In genomic region chr1:203860396-203860951, GRCh38 we compare ENCODE assay signal across 9 cellular contexts. TPM values are rescaled to one million over a fixed set of nuclear protein-coding genes. Genes with fewer than 3 reads are reported as not detected.
DNase-seq lines count a peak whose midpoint lies in the region; ATAC-seq and TF ChIP-seq lines count a peak whose summit lies in the region.
"Had no signal": no experiment of that assay in that cellular context is flagged by ENCODE, and none has a peak within 500 bp of the region (broad histone marks: within the 10 kb centered on the region; RNA-seq: fewer than 3 reads in every experiment).

No MANE protein-coding gene starts in this region.

- H3K4me1 Mint-ChIP-seq in Caco-2 (ENCODE audit: low read depth, unreplicated experiment): peaks cover 6% of the 10 kb centered on the region
- peaks cover 41% of the 10 kb centered on the region for H3K4me1 Mint-ChIP-seq in brain
- peaks cover 34% of the 10 kb centered on the region for H3K4me1 Mint-ChIP-seq in mesothelial cell of epicardium

- H3K36me3 ChIP-seq in Caco-2 (ENCODE audit: control insufficient read depth, insufficient read depth, low read length): peaks cover 1% of the 10 kb centered on the region

- intact Hi-C loops in Caco-2 (cut with micrococcal nuclease; ENCODE audit: unreplicated experiment): loop anchor here (5.0 kb wide), 2 partner anchors 352 to 502 kb away; partner anchors contain the start of gene GOLT1A

- H3K4me3 ChIP-seq in Caco-2 (ENCODE audit: low read depth, low read length): peak overlapping the region; percentile 30

- H3K9me3 Mint-ChIP-seq in Caco-2 (ENCODE audit: unreplicated experiment): no peaks in the 10 kb centered on the region
- peaks cover 0 to 6% (median 0%) of the 10 kb centered on the region in 5 experiments for H3K9me3 Mint-ChIP-seq in brain
- no peaks in the 10 kb centered on the region for H3K9me3 Mint-ChIP-seq in mesothelial cell of epicardium

- POLR2A ChIA-PET in Caco-2 (lab: Charles Lee): interaction anchor here (0.6 kb wide), 1 partner anchor 268 kb away, joined by 3 read pairs; no protein-coding TSS in a partner anchor

- peaks cover 20% of the 10 kb centered on the region for H3K4me1 ChIP-seq in Caco-2

- H3K27me3 Mint-ChIP-seq in Caco-2 (ENCODE audit: insufficient read depth, unreplicated experiment) (no peaks in the 10 kb centered on the region), brain (peaks cover 8% of the 10 kb centered on the region), mesothelial cell of epicardium (ENCODE audit: low read depth) (no peaks in the 10 kb centered on the region)

- CTCF ChIA-PET in Caco-2 (lab: Charles Lee): interaction anchor here (0.7 to 3.0 kb wide), 8 partner anchors 11 to 557 kb away, joined by 3 to 21 read pairs (median 5); partner anchors contain the start of gene GOLT1A

- no peak for TF ChIP-seq CTCF in Caco-2 (IDR thresholded peaks at IDR 0.05; ENCODE audit: insufficient read depth in 1 of 2, low read depth in 1 of 2, low read length in 1 of 2, severe bottlenecking in 1 of 2, unreplicated experiment in 1 of 2)
- no peak for TF ChIP-seq CTCF in brain (conservative IDR thresholded peaks at IDR 0.05)
- TF ChIP-seq CTCF in mesothelial cell of epicardium (IDR thresholded peaks at IDR 0.05; ENCODE audit: unreplicated experiment): no peak

- H3K27me3 ChIP-seq in Caco-2 (replicated peaks; ENCODE audit: control insufficient read depth, insufficient read depth, low read length): no peaks in the 10 kb centered on the region
- H3K27me3 ChIP-seq: neutrophil had no signal

- H3K27ac Mint-ChIP-seq in Caco-2 (ENCODE audit: unreplicated experiment) (peak overlapping the region; percentile 98), brain (peak overlapping the region; percentile 94 to 99 (median 99)), mesothelial cell of epicardium (peak overlapping the region; percentile 93)

- no peak for ATAC-seq in HG02588 (IDR thresholded peaks at IDR 0.05; ENCODE audit: unreplicated experiment)

- TSS peak; percentile 80 for BruUV-seq in Caco-2 (replicated peaks; lab: Mats Ljungman, UMichigan)

- DNase-seq in Caco-2 (peak in 1 of 2 experiments; percentile 14), LHCN-M2 (ENCODE audit: low read depth) (peak; percentile 23), mesothelial cell of epicardium (ENCODE audit: low spot score in 2 of 2, unreplicated experiment in 2 of 2) (peak in 1 of 2 experiments; percentile 58), NCI-H128 (lab: John Stamatoyannopoulos, UW; ENCODE audit: unreplicated experiment) (no peak), epidermal melanocyte (ENCODE audit: insufficient read length, low spot score) (no peak)
- no peak for DNase-seq in activated T-cell treated with anti-CD3 and anti-CD28 coated beads, Interleukin-2, amount 50 U/mL, for 48 hours

- H3K36me3 Mint-ChIP-seq in Caco-2 (ENCODE audit: insufficient read depth, unreplicated experiment): peaks cover 71% of the 10 kb centered on the region
- peaks cover 31% of the 10 kb centered on the region for H3K36me3 Mint-ChIP-seq in brain
- H3K36me3 Mint-ChIP-seq in mesothelial cell of epicardium: peaks cover 12% of the 10 kb centered on the region

- peak overlapping the region; percentile 93 for H3K4me3 Mint-ChIP-seq in Caco-2 (ENCODE audit: unreplicated experiment)
- H3K4me3 Mint-ChIP-seq in brain: peak overlapping the region; percentile 96 to 99 (median 99)
- peak overlapping the region; percentile 94 for H3K4me3 Mint-ChIP-seq in mesothelial cell of epicardium

- no peaks in the 10 kb centered on the region for H3K9me3 ChIP-seq in Caco-2
- H3K9me3 ChIP-seq: neutrophil had no signal

RNA-seq across cellular contexts. Expression of gene SNRPE, which starts 0.9 kb away (rescaled TPM):
- total RNA-seq in Caco-2 (2022) (236 and 264 TPM in 2 replicates), LHCN-M2 (2014; rRNA removed) (56.7 and 59.2 TPM in 2 replicates), mesothelial cell of epicardium (185 to 188 TPM (median 186 TPM) in 3 replicates)
- 197 TPM for polyA plus RNA-seq in LHCN-M2 (2012)
- 180 TPM for polyA plus RNA-seq in brain (ENCODE audit: insufficient read depth, low read depth, low replicate concordance)
